ENCODE assay signal across 16 cellular contexts in the genomic region with DNA sequence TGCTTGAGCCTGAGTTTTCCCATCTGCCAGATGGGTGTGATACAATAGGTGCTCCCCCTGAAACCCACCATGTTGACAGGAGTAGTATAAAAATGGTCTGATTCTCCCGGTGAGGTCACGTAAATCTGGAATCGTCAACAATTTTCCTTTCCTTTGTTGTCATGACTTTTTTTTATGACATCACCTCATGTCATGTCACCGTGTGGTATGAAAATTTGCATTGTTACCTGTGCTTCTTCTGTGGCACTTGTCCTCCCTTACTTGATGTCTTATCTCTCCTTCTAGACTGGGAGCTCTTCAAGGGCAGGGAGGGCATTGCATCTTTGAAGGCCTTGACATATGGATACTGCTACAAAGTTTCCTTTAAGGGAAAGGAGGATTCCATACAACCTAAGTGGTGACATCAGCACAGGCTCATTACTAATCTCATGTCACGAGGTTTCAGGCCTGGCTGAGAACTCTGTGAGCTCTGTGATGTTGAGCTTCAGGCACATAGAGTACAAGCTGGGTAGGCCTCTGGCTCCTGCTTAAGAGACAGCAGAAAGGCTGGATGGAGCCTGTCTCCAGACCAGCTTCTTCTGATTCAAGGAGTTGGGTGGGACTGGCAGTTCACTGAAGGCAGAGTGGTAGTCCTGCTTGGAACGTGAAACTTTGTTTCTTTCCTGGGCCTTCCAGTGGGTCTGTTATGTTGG.
DNase-seq lines count a peak whose midpoint lies in the region; ATAC-seq and TF ChIP-seq lines count a peak whose summit lies in the region.
"Had no signal": no experiment of that assay in that cellular context is flagged by ENCODE, and none has a peak within 500 bp of the region (broad histone marks: within the 10 kb centered on the region; RNA-seq: fewer than 3 reads in every experiment).

No MANE protein-coding gene starts in this region.

- peak in 1 of 2 donors; percentile 11 for ATAC-seq in upper lobe of left lung (ENCODE audit: low FRiP score in 2 of 2)
- ATAC-seq: activated T-cell treated with anti-CD3 and anti-CD28 coated beads, Interleukin-2, amount 50 U/mL, for 4 hours; CD8-positive, alpha-beta T cell; Panc1 had no signal

- no peaks in the 10 kb centered on the region for H3K27me3 ChIP-seq in adrenal gland
- no peaks in the 10 kb centered on the region for H3K27me3 ChIP-seq in osteoblast (ENCODE audit: insufficient read depth, low read length)
- no peaks in the 10 kb centered on the region for H3K27me3 ChIP-seq in upper lobe of left lung
- no peaks in the 10 kb centered on the region for H3K27me3 ChIP-seq in ovary

- no peak for TF ChIP-seq CTCF in adrenal gland (IDR thresholded peaks at IDR 0.05)
- no peak for TF ChIP-seq CTCF in fibroblast of the aortic adventitia (IDR thresholded peaks at IDR 0.05; ENCODE audit: insufficient read depth, low read length)
- no peak for TF ChIP-seq CTCF in osteoblast (IDR thresholded peaks at IDR 0.05; ENCODE audit: extremely low read depth, low read depth, low read length)
- no peak for TF ChIP-seq CTCF in upper lobe of left lung (IDR thresholded peaks at IDR 0.05)
- TF ChIP-seq CTCF in ovary (IDR thresholded peaks at IDR 0.05): no peak
- TF ChIP-seq CTCF in lower leg skin (IDR thresholded peaks at IDR 0.05): no peak

- no peak for TF ChIP-seq POLR2A in adrenal gland (IDR thresholded peaks at IDR 0.05)
- TF ChIP-seq POLR2A in upper lobe of left lung (IDR thresholded peaks at IDR 0.05): no peak
- TF ChIP-seq POLR2A in ovary (IDR thresholded peaks at IDR 0.05): no peak
- TF ChIP-seq POLR2A in lower leg skin (IDR thresholded peaks at IDR 0.05): no peak

- no peak overlapping the region for H3K4me3 ChIP-seq in adrenal gland
- no peak overlapping the region for H3K4me3 ChIP-seq in fibroblast of the aortic adventitia (ENCODE audit: low read depth, low read length)
- no peak overlapping the region for H3K4me3 ChIP-seq in osteoblast (ENCODE audit: insufficient read depth, low read length)
- no peak overlapping the region for H3K4me3 ChIP-seq in upper lobe of left lung
- H3K4me3 ChIP-seq in ovary: no peak overlapping the region
- H3K4me3 ChIP-seq in lower leg skin (ENCODE audit: low read depth, poor library complexity, severe bottlenecking): no peak overlapping the region

- H3K27ac ChIP-seq in adrenal gland (peak overlapping the region in 3 of 5 donors; percentile 15 to 88 (median 72)), osteoblast (ENCODE audit: low read depth, low read length) (peak overlapping the region; percentile 86), upper lobe of left lung (peak overlapping the region in 3 of 4 donors; percentile 38 to 65 (median 49)), ovary (no peak overlapping the region)

- peak in 1 of 7 donors; percentile 51 for DNase-seq in adrenal gland
- DNase-seq in fibroblast of the aortic adventitia (ENCODE audit: low read depth): peak; percentile 52
- DNase-seq in osteoblast (ENCODE audit: insufficient read length, low spot score, missing footprints): no peak
- no peak for DNase-seq in upper lobe of left lung
- DNase-seq in ovary: no peak
- no peak for DNase-seq in NCI-H2107 treated with DMSO at 0.1 percent for 48 hours (lab: John Stamatoyannopoulos, UW; ENCODE audit: unreplicated experiment)
- DNase-seq in lower leg skin (ENCODE audit: low spot score in 2 of 2): no peak
- DNase-seq in dedifferentiated amniotic fluid mesenchymal stem cell (ENCODE audit: extremely low spot score): no peak
- DNase-seq: activated T-cell treated with anti-CD3 and anti-CD28 coated beads, Interleukin-2, amount 50 U/mL, for 4 hours; amniotic stem cell; CD8-positive, alpha-beta T cell; GF-D8; posterior cingulate gyrus; stimulated activated CD4-positive, alpha-beta T cell treated with anti-CD3 and anti-CD28 coated beads, Interleukin-4, amount 100 ng/mL, for 24 hours; stimulated activated naive CD4-positive, alpha-beta T cell treated with Interleukin-2 at 50 U/mL for 16 hours had no signal

- WGBS in adrenal gland, 4 donors: 94 to 97% (median 96%) methylated on average over 5 to 6 of the region's 6 CpGs
- WGBS in upper lobe of left lung, 2 donors: 92 to 99% methylated on average over 6 of the region's 6 CpGs
- WGBS in ovary, 3 donors: 91 to 96% (median 94%) methylated on average over 6 of the region's 6 CpGs
- 91 to 98% methylated on average over 6 of the region's 6 CpGs for WGBS in lower leg skin, 2 donors

- H4K20me1 ChIP-seq in osteoblast (ENCODE audit: insufficient read depth, low read length): peaks cover 6% of the 10 kb centered on the region

- intact Hi-C loops in adrenal gland (cut with DNase I): no loop called here
- intact Hi-C loops in ovary (cut with DNase I): loop anchor here in 1 of 4 donors (5.0 kb wide), 1 partner anchor 727 kb away; no protein-coding TSS in a partner anchor
- intact Hi-C loops in lower leg skin (cut with DNase I; ENCODE audit: low total_unique reads): no loop called here

- no peak overlapping the region for H2AFZ ChIP-seq in osteoblast (ENCODE audit: low read length)

- H3K4me1 ChIP-seq in adrenal gland (replicated peaks in 1 of 2) (peaks cover 0 to 23% of the 10 kb centered on the region in 2 donors), osteoblast (ENCODE audit: insufficient read depth, low read length) (peaks cover 20% of the 10 kb centered on the region), upper lobe of left lung (peaks cover 16 to 30% (median 28%) of the 10 kb centered on the region in 4 donors), ovary (ENCODE audit: insufficient read depth) (peaks cover 18% of the 10 kb centered on the region)

- H3K4me2 ChIP-seq in osteoblast (ENCODE audit: insufficient read depth, low read length): no peak overlapping the region

- H3K36me3 ChIP-seq in adrenal gland (replicated peaks in 1 of 2) (no peaks in the 10 kb centered on the region), osteoblast (ENCODE audit: insufficient read depth, low read length) (peaks cover 10% of the 10 kb centered on the region), upper lobe of left lung (no peaks in the 10 kb centered on the region), ovary (no peaks in the 10 kb centered on the region)

- TF ChIP-seq EP300 in upper lobe of left lung (IDR thresholded peaks at IDR 0.05) (no peak), ovary (IDR thresholded peaks at IDR 0.05) (no peak)

- H3K79me2 ChIP-seq in osteoblast (ENCODE audit: insufficient read depth, low read length): peaks cover 93% of the 10 kb centered on the region

- H3K9me3 ChIP-seq in adrenal gland (replicated peaks in 1 of 3) (no peaks in the 10 kb centered on the region), osteoblast (ENCODE audit: low read depth, low read length) (no peaks in the 10 kb centered on the region), upper lobe of left lung (no peaks in the 10 kb centered on the region), ovary (no peaks in the 10 kb centered on the region)

Comparison
In these comparisons a context has a peak if more than half of its experiments do, and no peak if none do; other contexts are left out.
1. H3K27ac ChIP-seq: peak in adrenal gland (3 of 5), osteoblast (single experiment) and upper lobe of left lung (3 of 4); none in ovary (0 of 2).